In genomic region chr18:13239557-13239956, GRCh38 we compare ENCODE assay signal across 1 cellular context.
TF ChIP-seq lines count a peak whose summit lies in the region.

No MANE protein-coding gene starts in this region.

TF ChIP-seq in GM23338, 12 proteins besides CTCF, POLR2A, EP300 and RAD21:
- TF ChIP-seq POLR2AphosphoS5 (IDR thresholded peaks at IDR 0.05; ENCODE audit: low read depth) = no peak
- TF ChIP-seq JUNB (IDR thresholded peaks at IDR 0.05; ENCODE audit: unreplicated experiment) = no peak
- TF ChIP-seq, protein P1, sequence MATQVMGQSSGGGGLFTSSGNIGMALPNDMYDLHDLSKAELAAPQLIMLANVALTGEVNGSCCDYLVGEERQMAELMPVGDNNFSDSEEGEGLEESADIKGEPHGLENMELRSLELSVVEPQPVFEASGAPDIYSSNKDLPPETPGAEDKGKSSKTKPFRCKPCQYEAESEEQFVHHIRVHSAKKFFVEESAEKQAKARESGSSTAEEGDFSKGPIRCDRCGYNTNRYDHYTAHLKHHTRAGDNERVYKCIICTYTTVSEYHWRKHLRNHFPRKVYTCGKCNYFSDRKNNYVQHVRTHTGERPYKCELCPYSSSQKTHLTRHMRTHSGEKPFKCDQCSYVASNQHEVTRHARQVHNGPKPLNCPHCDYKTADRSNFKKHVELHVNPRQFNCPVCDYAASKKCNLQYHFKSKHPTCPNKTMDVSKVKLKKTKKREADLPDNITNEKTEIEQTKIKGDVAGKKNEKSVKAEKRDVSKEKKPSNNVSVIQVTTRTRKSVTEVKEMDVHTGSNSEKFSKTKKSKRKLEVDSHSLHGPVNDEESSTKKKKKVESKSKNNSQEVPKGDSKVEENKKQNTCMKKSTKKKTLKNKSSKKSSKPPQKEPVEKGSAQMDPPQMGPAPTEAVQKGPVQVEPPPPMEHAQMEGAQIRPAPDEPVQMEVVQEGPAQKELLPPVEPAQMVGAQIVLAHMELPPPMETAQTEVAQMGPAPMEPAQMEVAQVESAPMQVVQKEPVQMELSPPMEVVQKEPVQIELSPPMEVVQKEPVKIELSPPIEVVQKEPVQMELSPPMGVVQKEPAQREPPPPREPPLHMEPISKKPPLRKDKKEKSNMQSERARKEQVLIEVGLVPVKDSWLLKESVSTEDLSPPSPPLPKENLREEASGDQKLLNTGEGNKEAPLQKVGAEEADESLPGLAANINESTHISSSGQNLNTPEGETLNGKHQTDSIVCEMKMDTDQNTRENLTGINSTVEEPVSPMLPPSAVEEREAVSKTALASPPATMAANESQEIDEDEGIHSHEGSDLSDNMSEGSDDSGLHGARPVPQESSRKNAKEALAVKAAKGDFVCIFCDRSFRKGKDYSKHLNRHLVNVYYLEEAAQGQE (IDR thresholded peaks at IDR 0.05; ENCODE audit: unreplicated experiment) = no peak
